Comparison of ENCODE assay signal across 1 cellular context in genomic region chr19:12749938-12750521, GRCh38.
TF ChIP-seq lines count a peak whose summit lies in the region.

No MANE protein-coding gene starts in this region.

TF ChIP-seq in GM23338, 12 proteins besides CTCF, POLR2A, EP300 and RAD21 (continued from another document):
- TF ChIP-seq ETS1 (IDR thresholded peaks at IDR 0.05) = no peak
- no peak for TF ChIP-seq NANOG (IDR thresholded peaks at IDR 0.05; ENCODE audit: borderline replicate concordance)
TF ChIP-seq in GM23338: peak in this region for 0.
